Comparison of ENCODE assay signal across 20 cellular contexts in the genomic region with DNA sequence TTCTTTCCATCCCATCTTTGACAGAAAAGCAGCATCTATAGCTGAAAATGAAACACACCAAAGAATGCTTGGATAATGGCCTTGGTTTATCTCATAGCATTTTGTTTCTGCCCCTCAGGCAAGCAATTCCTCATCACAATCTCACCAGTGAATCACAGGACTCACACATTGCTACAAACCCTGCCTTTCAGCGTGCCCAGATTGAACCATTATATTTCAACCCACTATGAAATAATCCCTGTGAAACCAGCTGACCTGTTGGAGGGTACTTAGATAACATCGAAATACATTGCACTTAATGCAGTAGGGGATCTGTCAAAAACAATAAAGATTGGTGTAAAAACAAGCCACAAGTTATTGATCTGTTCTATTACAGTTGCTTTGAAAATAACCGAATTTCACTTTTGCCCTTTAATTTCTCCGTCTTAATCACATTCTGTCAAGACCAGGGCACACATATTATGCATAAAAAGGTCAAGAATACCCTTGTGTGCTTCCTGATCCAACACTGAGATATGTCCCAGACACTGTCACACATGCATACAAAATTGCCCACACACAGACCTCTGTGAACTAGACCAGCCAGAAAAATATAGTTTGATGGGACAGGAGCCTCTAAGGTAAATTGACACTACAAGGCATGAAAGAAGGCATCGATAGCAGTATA.
"Had no signal": no experiment of that assay in that cellular context is flagged by ENCODE, and none has a peak within 500 bp of the region (broad histone marks: within the 10 kb centered on the region; RNA-seq: fewer than 3 reads in every experiment).

No MANE protein-coding gene starts in this region.

- H3K4me3 Mint-ChIP-seq: activated naive CD4-positive, alpha-beta T cell treated with anti-CD3 and anti-CD28 coated beads, Interleukin-2, amount 50 U/mL, for 24 hours; dendritic cell treated with granulocyte-macrophage colony-stimulating factor and Interleukin-4, amounts not matched to agents 40 ng/mL and 50 ng/mL, for 4 days; nephron; WTC11 had no signal

- H3K36me3 Mint-ChIP-seq: activated naive CD4-positive, alpha-beta T cell treated with anti-CD3 and anti-CD28 coated beads, Interleukin-2, amount 50 U/mL, for 24 hours; WTC11 had no signal

- H3K27ac Mint-ChIP-seq: activated naive CD4-positive, alpha-beta T cell treated with anti-CD3 and anti-CD28 coated beads, Interleukin-2, amount 50 U/mL, for 24 hours; dendritic cell treated with granulocyte-macrophage colony-stimulating factor and Interleukin-4, amounts not matched to agents 40 ng/mL and 50 ng/mL, for 4 days; nephron; WTC11 had no signal

- H3K9me3 ChIP-seq: body of pancreas, gastrocnemius medialis, left ventricle myocardium inferior, upper lobe of right lung had no signal

- H3K4me1 ChIP-seq: body of pancreas, gastrocnemius medialis, left ventricle myocardium inferior, parathyroid adenoma, upper lobe of right lung had no signal

- ATAC-seq: body of pancreas; gastrocnemius medialis; right cardiac atrium; stimulated activated naive CD8-positive, alpha-beta T cell treated with anti-CD3 and anti-CD28 coated beads, Interleukin-15, Interleukin-2, amounts not matched to agents 100 U/mL and 50 U/mL, for 24 hours; upper lobe of right lung; WTC11 had no signal

- H3K36me3 ChIP-seq: gastrocnemius medialis, left ventricle myocardium inferior, upper lobe of right lung had no signal

- DNase-seq: activated gamma-delta T cell treated with Interleukin-2 at 50 U/mL for 16 hours; activated T-cell treated with anti-CD3 and anti-CD28 coated beads, Interleukin-2, amount 50 U/mL, for 1 hour; anterior cingulate cortex; body of pancreas; caudate nucleus; effector CD8-positive, alpha-beta T cell; gastrocnemius medialis; hippocampal formation; left ventricle myocardium inferior; midbrain; right cardiac atrium; stimulated activated CD4-positive, alpha-beta T cell treated with anti-CD3 and anti-CD28 coated beads, Interleukin-4, amount 100 ng/mL, for 24 hours; stimulated activated naive CD8-positive, alpha-beta T cell treated with anti-CD3 and anti-CD28 coated beads, Interleukin-15, Interleukin-2, amounts not matched to agents 100 U/mL and 50 U/mL, for 24 hours; T-helper 9 cell; upper lobe of right lung had no signal

- H3K4me3 ChIP-seq: body of pancreas, gastrocnemius medialis, left ventricle myocardium inferior, upper lobe of right lung had no signal

- H3K27me3 Mint-ChIP-seq: dendritic cell treated with granulocyte-macrophage colony-stimulating factor and Interleukin-4, amounts not matched to agents 40 ng/mL and 50 ng/mL, for 4 days had no signal

- H3K79me2 ChIP-seq: parathyroid adenoma had no signal

- H3K27ac ChIP-seq: body of pancreas, gastrocnemius medialis, left ventricle myocardium inferior, parathyroid adenoma, upper lobe of right lung had no signal

- H3K27me3 ChIP-seq: body of pancreas, gastrocnemius medialis, upper lobe of right lung had no signal

- H3K9ac ChIP-seq: parathyroid adenoma had no signal

- H2AFZ ChIP-seq: parathyroid adenoma had no signal

- H3K9me3 Mint-ChIP-seq: activated naive CD4-positive, alpha-beta T cell treated with anti-CD3 and anti-CD28 coated beads, Interleukin-2, amount 50 U/mL, for 24 hours; dendritic cell treated with granulocyte-macrophage colony-stimulating factor and Interleukin-4, amounts not matched to agents 40 ng/mL and 50 ng/mL, for 4 days; nephron; WTC11 had no signal

- H3K4me1 Mint-ChIP-seq: activated naive CD4-positive, alpha-beta T cell treated with anti-CD3 and anti-CD28 coated beads, Interleukin-2, amount 50 U/mL, for 24 hours; nephron had no signal
